19 cellular contexts compared by ENCODE assay signal in the genomic region with DNA sequence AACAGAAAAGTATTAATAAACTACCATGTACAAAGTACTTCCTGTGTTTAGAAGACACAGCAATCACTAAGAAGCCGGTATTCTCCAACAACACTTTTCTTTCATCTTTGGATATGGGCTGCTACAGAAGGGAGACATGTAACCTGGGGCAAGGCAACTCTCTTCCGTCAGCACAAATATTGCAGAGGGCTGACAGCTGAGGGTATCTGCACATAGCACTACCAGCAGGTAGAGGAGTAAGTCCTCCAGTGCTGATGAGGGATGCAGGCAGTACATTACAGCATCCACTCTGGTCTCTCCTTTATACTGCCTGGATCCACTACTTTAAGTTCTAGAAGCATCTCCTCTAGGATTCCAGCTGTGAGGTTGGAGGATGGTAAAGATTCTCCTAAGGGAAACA.
A peak's percentile ranks its signal among the peaks of the same experiment; 100 is the strongest.
DNase-seq lines count a peak whose midpoint lies in the region; ATAC-seq and TF ChIP-seq lines count a peak whose summit lies in the region.
"Had no signal": no experiment of that assay in that cellular context is flagged by ENCODE, and none has a peak within 500 bp of the region (broad histone marks: within the 10 kb centered on the region; RNA-seq: fewer than 3 reads in every experiment).

No MANE protein-coding gene starts in this region.

- no peaks in the 10 kb centered on the region for H3K79me2 ChIP-seq in OCI-LY7 (ENCODE audit: insufficient read depth, low read depth, low read length)

- no peak overlapping the region for H4K8ac ChIP-seq in neuronal stem cell (ENCODE audit: low read depth, low read length)

- ATAC-seq in HG02938 (IDR thresholded peaks at IDR 0.05; ENCODE audit: unreplicated experiment) (no peak), GM21423 (IDR thresholded peaks at IDR 0.05; ENCODE audit: unreplicated experiment) (no peak)
- ATAC-seq in stimulated activated memory B cell treated with anti-CD40 and anti-IgM and Interleukin-4, amounts not matched to agents 10 μg/mL and 1 μg/mL and 100 μg/mL, for 72 hours = no peak

- no peak overlapping the region for H3K4me2 ChIP-seq in OCI-LY7 (ENCODE audit: low read length)
- no peak overlapping the region for H3K4me2 ChIP-seq in neuronal stem cell (ENCODE audit: insufficient read depth, low read length, poor library complexity, severe bottlenecking)

- H3K23ac ChIP-seq in neuronal stem cell (ENCODE audit: low read depth, low read length, poor library complexity) = no peak overlapping the region

- H3K27me3 ChIP-seq in neuronal stem cell (ENCODE audit: control insufficient read depth in 3 of 3, insufficient read depth in 3 of 3, low read depth in 1 of 3, low read length in 3 of 3) = no peaks in the 10 kb centered on the region

- H3K9me2 ChIP-seq in OCI-LY7 (ENCODE audit: insufficient read depth, low read length) = no peaks in the 10 kb centered on the region

- POLR2A ChIA-PET in OCI-LY7 (lab: Charles Lee) = interaction anchor here (0.6 to 1.6 kb wide), 3 partner anchors 12 to 135 kb away, joined by 3 read pairs; no protein-coding TSS in a partner anchor

- H3K4me1 Mint-ChIP-seq in Calu3 (ENCODE audit: low read depth, unreplicated experiment) = peaks cover 54% of the 10 kb centered on the region
- H3K4me1 Mint-ChIP-seq in dendritic cell treated with granulocyte-macrophage colony-stimulating factor and Interleukin-4, amounts not matched to agents 40 ng/mL and 50 ng/mL, for 4 days (ENCODE audit: low read depth) = peaks cover 12% of the 10 kb centered on the region
- H3K4me1 Mint-ChIP-seq in stimulated activated memory B cell treated with anti-CD40 and anti-IgM and Interleukin-4, amounts not matched to agents 10 μg/mL and 1 μg/mL and 100 μg/mL, for 72 hours = no peaks in the 10 kb centered on the region
- H3K4me1 Mint-ChIP-seq: B cell had no signal

- no peaks in the 10 kb centered on the region for H3K36me3 ChIP-seq in OCI-LY7 (ENCODE audit: insufficient read depth, low read length)
- no peaks in the 10 kb centered on the region for H3K36me3 ChIP-seq in neuronal stem cell (replicated peaks in 1 of 2; ENCODE audit: control insufficient read depth in 2 of 2, insufficient read depth in 2 of 2, low read length in 2 of 2)
- H3K36me3 ChIP-seq: HAP-1 had no signal

- H3K9me3 Mint-ChIP-seq in Calu3 (ENCODE audit: low read depth, unreplicated experiment) = no peaks in the 10 kb centered on the region
- no peaks in the 10 kb centered on the region for H3K9me3 Mint-ChIP-seq in dendritic cell treated with granulocyte-macrophage colony-stimulating factor and Interleukin-4, amounts not matched to agents 40 ng/mL and 50 ng/mL, for 4 days
- H3K9me3 Mint-ChIP-seq in stimulated activated memory B cell treated with anti-CD40 and anti-IgM and Interleukin-4, amounts not matched to agents 10 μg/mL and 1 μg/mL and 100 μg/mL, for 72 hours = no peaks in the 10 kb centered on the region

- H2BK12ac ChIP-seq in neuronal stem cell (ENCODE audit: low read length) = no peak overlapping the region

- H3K4ac ChIP-seq in neuronal stem cell (ENCODE audit: low read length) = no peak overlapping the region

- H3K4me3 Mint-ChIP-seq in Calu3 (ENCODE audit: low read depth, unreplicated experiment) = no peak overlapping the region
- no peak overlapping the region for H3K4me3 Mint-ChIP-seq in dendritic cell treated with granulocyte-macrophage colony-stimulating factor and Interleukin-4, amounts not matched to agents 40 ng/mL and 50 ng/mL, for 4 days
- H3K4me3 Mint-ChIP-seq in stimulated activated memory B cell treated with anti-CD40 and anti-IgM and Interleukin-4, amounts not matched to agents 10 μg/mL and 1 μg/mL and 100 μg/mL, for 72 hours = no peak overlapping the region
- H3K4me3 Mint-ChIP-seq: B cell had no signal

- H2BK15ac ChIP-seq in neuronal stem cell (ENCODE audit: low read length) = no peak overlapping the region

- BruUV-seq in Calu3 (replicated peaks; lab: Mats Ljungman, UMichigan) (no TSS peak), OCI-LY7 (replicated peaks; lab: Mats Ljungman, UMichigan) (no TSS peak)

- no peak overlapping the region for H3K14ac ChIP-seq in neuronal stem cell (ENCODE audit: low read length)

- CTCF ChIA-PET in Calu3 (lab: Charles Lee) = interaction anchor here (0.6 to 1.3 kb wide), 4 partner anchors 16 to 367 kb away, joined by 3 to 5 read pairs (median 4); no protein-coding TSS in a partner anchor
- CTCF ChIA-PET in OCI-LY7 (lab: Charles Lee; ENCODE audit: unreplicated experiment) = no interaction called here

- H3K27me3 Mint-ChIP-seq in Calu3 (ENCODE audit: unreplicated experiment) = no peaks in the 10 kb centered on the region
- peaks cover 38% of the 10 kb centered on the region for H3K27me3 Mint-ChIP-seq in dendritic cell treated with granulocyte-macrophage colony-stimulating factor and Interleukin-4, amounts not matched to agents 40 ng/mL and 50 ng/mL, for 4 days
- peaks cover 15% of the 10 kb centered on the region for H3K27me3 Mint-ChIP-seq in stimulated activated memory B cell treated with anti-CD40 and anti-IgM and Interleukin-4, amounts not matched to agents 10 μg/mL and 1 μg/mL and 100 μg/mL, for 72 hours

- no peak overlapping the region for H2BK5ac ChIP-seq in neuronal stem cell (ENCODE audit: low read length)

- H3K27ac ChIP-seq in OCI-LY7 (ENCODE audit: low read depth, low read length, poor library complexity, severe bottlenecking) = no peak overlapping the region
- no peak overlapping the region for H3K27ac ChIP-seq in neuronal stem cell (replicated peaks; ENCODE audit: low read length)
- H3K27ac ChIP-seq: SK-N-MC had no signal

- H3K9me3 ChIP-seq in OCI-LY7 (ENCODE audit: low read length) (no peaks in the 10 kb centered on the region), neuronal stem cell (replicated peaks in 1 of 2; ENCODE audit: control insufficient read depth in 2 of 2, insufficient read depth in 1 of 2, low read depth in 1 of 2, low read length in 2 of 2) (no peaks in the 10 kb centered on the region)
- H3K9me3 ChIP-seq: HAP-1 had no signal

- DNase-seq in Calu3 (no peak), OCI-LY7 (ENCODE audit: low spot score) (no peak), neuronal stem cell (ENCODE audit: low spot score) (no peak), T-helper 9 cell (no peak)
- DNase-seq: DMS 273 treated with DMSO at 0.1 percent for 48 hours, DMS79 treated with DMSO at 0.1 percent for 48 hours, Kasumi-1, NCI-H187, NCI-H446 treated with DMSO at 0.1 percent for 48 hours, NCI-H526 treated with DMSO at 0.1 percent for 48 hours, RPMI8226, SHP77 treated with DMSO at 0.1 percent for 48 hours had no signal

- H3K9ac ChIP-seq in neuronal stem cell (ENCODE audit: low read depth, low read length, poor library complexity) = no peak overlapping the region

- no peak overlapping the region for H4K91ac ChIP-seq in neuronal stem cell (ENCODE audit: low read depth, low read length, poor library complexity)

- no peaks in the 10 kb centered on the region for H4K20me1 ChIP-seq in OCI-LY7 (ENCODE audit: insufficient read depth, low read length)

- WGBS in neuronal stem cell (ENCODE audit: extremely low coverage in 2 of 2, insufficient read length in 2 of 2, insufficient replicate concordance in 1 of 2), 2 donors = no CpG with 5 or more reads among the region's 2 CpGs

- intact Hi-C loops in Calu3 (cut with micrococcal nuclease; ENCODE audit: unreplicated experiment) (loop anchor here (1.0 kb wide), 2 partner anchors 30 to 49 kb away; no protein-coding TSS in a partner anchor), OCI-LY7 (cut with micrococcal nuclease; ENCODE audit: unreplicated experiment) (no loop called here)
- intact Hi-C loops in dendritic cell treated with granulocyte-macrophage colony-stimulating factor and Interleukin-4, amounts not matched to agents 40 ng/mL and 50 ng/mL, for 4 days (cut with micrococcal nuclease) = no loop called here

- H3K4me3 ChIP-seq in OCI-LY7 (ENCODE audit: low read depth, low read length, poor library complexity, severe bottlenecking) (no peak overlapping the region), neuronal stem cell (ENCODE audit: low read length in 2 of 2) (no peak overlapping the region)
- H3K4me3 ChIP-seq: HAP-1, SK-N-MC had no signal

- no peaks in the 10 kb centered on the region for H3K4me1 ChIP-seq in OCI-LY7 (ENCODE audit: insufficient read depth, low read length, poor library complexity, severe bottlenecking)
- peaks cover 8% of the 10 kb centered on the region in 2 donors for H3K4me1 ChIP-seq in neuronal stem cell (ENCODE audit: control insufficient read depth in 2 of 2, insufficient read depth in 1 of 2, low read depth in 1 of 2, low read length in 2 of 2)
- H3K4me1 ChIP-seq: HAP-1 had no signal

- no peak overlapping the region for H2BK120ac ChIP-seq in neuronal stem cell (ENCODE audit: low read depth, low read length)

- H3K18ac ChIP-seq in neuronal stem cell (ENCODE audit: low read length) = peak overlapping the region; percentile 60

- H2AFZ ChIP-seq in OCI-LY7 (ENCODE audit: low read length) (peak overlapping the region; percentile 29; the same call in 1 of the 2 replicates), neuronal stem cell (ENCODE audit: low read length) (no peak overlapping the region)

- peak overlapping the region; percentile 10 for H3K27ac Mint-ChIP-seq in Calu3 (ENCODE audit: unreplicated experiment)
- H3K27ac Mint-ChIP-seq in dendritic cell treated with granulocyte-macrophage colony-stimulating factor and Interleukin-4, amounts not matched to agents 40 ng/mL and 50 ng/mL, for 4 days = peak overlapping the region; percentile 15
- H3K27ac Mint-ChIP-seq in stimulated activated memory B cell treated with anti-CD40 and anti-IgM and Interleukin-4, amounts not matched to agents 10 μg/mL and 1 μg/mL and 100 μg/mL, for 72 hours = no peak overlapping the region
- H3K27ac Mint-ChIP-seq: B cell had no signal

- no peaks in the 10 kb centered on the region for H3K36me3 Mint-ChIP-seq in Calu3 (ENCODE audit: insufficient read depth, unreplicated experiment)
- H3K36me3 Mint-ChIP-seq in dendritic cell treated with granulocyte-macrophage colony-stimulating factor and Interleukin-4, amounts not matched to agents 40 ng/mL and 50 ng/mL, for 4 days (ENCODE audit: low read depth) = no peaks in the 10 kb centered on the region
- no peaks in the 10 kb centered on the region for H3K36me3 Mint-ChIP-seq in stimulated activated memory B cell treated with anti-CD40 and anti-IgM and Interleukin-4, amounts not matched to agents 10 μg/mL and 1 μg/mL and 100 μg/mL, for 72 hours

- TF ChIP-seq CTCF in Calu3 (IDR thresholded peaks at IDR 0.05; ENCODE audit: unreplicated experiment) (no peak), OCI-LY7 (conservative IDR thresholded peaks at IDR 0.05; ENCODE audit: low read length) (no peak)

- H3K79me1 ChIP-seq in neuronal stem cell (ENCODE audit: low read depth, low read length) = no peaks in the 10 kb centered on the region

- H2AK5ac ChIP-seq in neuronal stem cell (ENCODE audit: low read depth, low read length) = no peak overlapping the region
